ENCODE assay signal across 2 cellular contexts in the genomic region with DNA sequence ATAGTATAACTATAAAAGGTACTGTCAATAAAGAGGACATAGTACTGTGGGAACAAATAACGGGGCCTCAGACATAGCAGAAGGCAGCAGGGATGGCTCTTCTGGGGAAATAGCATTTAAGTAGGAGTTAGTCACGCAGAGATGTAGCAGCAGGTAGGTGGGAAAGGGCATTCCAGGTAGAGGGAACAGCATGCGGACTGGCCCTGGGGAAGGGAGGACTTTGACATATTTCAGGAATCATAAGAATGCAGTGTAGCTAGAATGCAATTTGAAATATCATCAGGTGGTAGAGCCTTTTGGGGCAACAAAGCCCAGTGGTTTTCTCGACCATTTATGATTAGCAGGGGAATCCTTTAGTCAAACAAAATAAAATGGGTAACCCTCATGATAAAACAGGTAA.
TF ChIP-seq lines count a peak whose summit lies in the region.

No MANE protein-coding gene starts in this region.

TF ChIP-seq in A549, 52 proteins besides CTCF, POLR2A, EP300 and RAD21 (continued from another document):
- no peak for TF ChIP-seq E2F6 (IDR thresholded peaks at IDR 0.05; ENCODE audit: borderline replicate concordance, low read depth)
TF ChIP-seq in A549: peak in this region for 0.

TF ChIP-seq in WTC11, 78 proteins besides CTCF, POLR2A, EP300 and RAD21 (continued from another document):
- TF ChIP-seq, protein P1, sequence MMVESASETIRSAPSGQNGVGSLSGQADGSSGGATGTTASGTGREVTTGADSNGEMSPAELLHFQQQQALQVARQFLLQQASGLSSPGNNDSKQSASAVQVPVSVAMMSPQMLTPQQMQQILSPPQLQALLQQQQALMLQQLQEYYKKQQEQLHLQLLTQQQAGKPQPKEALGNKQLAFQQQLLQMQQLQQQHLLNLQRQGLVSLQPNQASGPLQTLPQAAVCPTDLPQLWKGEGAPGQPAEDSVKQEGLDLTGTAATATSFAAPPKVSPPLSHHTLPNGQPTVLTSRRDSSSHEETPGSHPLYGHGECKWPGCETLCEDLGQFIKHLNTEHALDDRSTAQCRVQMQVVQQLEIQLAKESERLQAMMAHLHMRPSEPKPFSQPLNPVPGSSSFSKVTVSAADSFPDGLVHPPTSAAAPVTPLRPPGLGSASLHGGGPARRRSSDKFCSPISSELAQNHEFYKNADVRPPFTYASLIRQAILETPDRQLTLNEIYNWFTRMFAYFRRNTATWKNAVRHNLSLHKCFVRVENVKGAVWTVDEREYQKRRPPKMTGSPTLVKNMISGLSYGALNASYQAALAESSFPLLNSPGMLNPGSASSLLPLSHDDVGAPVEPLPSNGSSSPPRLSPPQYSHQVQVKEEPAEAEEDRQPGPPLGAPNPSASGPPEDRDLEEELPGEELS (CRISPR knock-in tag; IDR thresholded peaks at IDR 0.05): no peak
- no peak for TF ChIP-seq KAT7 (CRISPR knock-in tag; IDR thresholded peaks at IDR 0.05; ENCODE audit: borderline replicate concordance)
- no peak for TF ChIP-seq USF2 (CRISPR knock-in tag; IDR thresholded peaks at IDR 0.05)
- no peak for TF ChIP-seq ZNF219 (CRISPR knock-in tag; IDR thresholded peaks at IDR 0.05; ENCODE audit: borderline replicate concordance)
- TF ChIP-seq ATF1 (CRISPR knock-in tag; IDR thresholded peaks at IDR 0.05): no peak
- TF ChIP-seq ZNF317 (CRISPR knock-in tag; IDR thresholded peaks at IDR 0.05; ENCODE audit: borderline replicate concordance, low read depth): no peak
- TF ChIP-seq MYBL2 (CRISPR knock-in tag; IDR thresholded peaks at IDR 0.05): no peak
- TF ChIP-seq ZNF512 (CRISPR knock-in tag; IDR thresholded peaks at IDR 0.05; ENCODE audit: borderline replicate concordance): no peak
- TF ChIP-seq RELA (CRISPR knock-in tag; IDR thresholded peaks at IDR 0.05; ENCODE audit: borderline replicate concordance): no peak
- TF ChIP-seq ZNF121 (CRISPR knock-in tag; IDR thresholded peaks at IDR 0.05): no peak
- no peak for TF ChIP-seq MLX (CRISPR knock-in tag; IDR thresholded peaks at IDR 0.05)
- TF ChIP-seq, protein P2, sequence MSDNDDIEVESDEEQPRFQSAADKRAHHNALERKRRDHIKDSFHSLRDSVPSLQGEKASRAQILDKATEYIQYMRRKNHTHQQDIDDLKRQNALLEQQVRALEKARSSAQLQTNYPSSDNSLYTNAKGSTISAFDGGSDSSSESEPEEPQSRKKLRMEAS (CRISPR knock-in tag; IDR thresholded peaks at IDR 0.05): no peak
- no peak for TF ChIP-seq ZBTB21 (CRISPR knock-in tag; IDR thresholded peaks at IDR 0.05; ENCODE audit: borderline replicate concordance)
- TF ChIP-seq ESRRA (CRISPR knock-in tag; IDR thresholded peaks at IDR 0.05; ENCODE audit: borderline replicate concordance): no peak
